Comparison of ENCODE assay signal across 8 cellular contexts in genomic region chr6:44386364-44386928, GRCh38. TPM values are rescaled to one million over a fixed set of nuclear protein-coding genes. Genes with fewer than 3 reads are reported as not detected.
DNase-seq lines count a peak whose midpoint lies in the region; ATAC-seq lines count a peak whose summit lies in the region.

No MANE protein-coding gene starts in this region.

- H3K27me3 Mint-ChIP-seq in activated CD8-positive, alpha-beta memory T cell treated with anti-CD3 and anti-CD28 coated beads, Interleukin-2, amount 10 ng/mL, durations not matched to agents 7 days and 5 days = peaks cover 4% of the 10 kb centered on the region
- no peaks in the 10 kb centered on the region for H3K27me3 Mint-ChIP-seq in activated naive CD8-positive, alpha-beta T cell
- H3K27me3 Mint-ChIP-seq in stimulated activated naive B cell treated with anti-CD40 and anti-IgM and Interleukin-4, amounts not matched to agents 10 μg/mL and 1 μg/mL and 100 μg/mL, for 72 hours = peaks cover 8 to 16% of the 10 kb centered on the region in 2 donors

- DNase-seq in activated CD8-positive, alpha-beta memory T cell treated with anti-CD3 and anti-CD28 coated beads, Interleukin-2, amount 10 ng/mL, durations not matched to agents 7 days and 5 days = no peak
- no peak for DNase-seq in activated CD8-positive, alpha-beta memory T cell treated with anti-CD3 and anti-CD28 coated beads for 24 hours
- peak; percentile 40 for DNase-seq in hepatic stellate cell (ENCODE audit: low spot score)
- DNase-seq in stimulated activated naive B cell treated with anti-CD40 and anti-IgM and Interleukin-4, amounts not matched to agents 10 μg/mL and 1 μg/mL and 100 μg/mL, for 72 hours = no peak
- DNase-seq in GM19240 (ENCODE audit: insufficient read length, low spot score) = no peak
- no peak for DNase-seq in T1000 (lab: John Stamatoyannopoulos, UW)

- H3K4me3 Mint-ChIP-seq in activated CD8-positive, alpha-beta memory T cell treated with anti-CD3 and anti-CD28 coated beads, Interleukin-2, amount 10 ng/mL, durations not matched to agents 7 days and 5 days = peak overlapping the region; percentile 91
- peak overlapping the region; percentile 99 for H3K4me3 Mint-ChIP-seq in activated naive CD8-positive, alpha-beta T cell
- peak overlapping the region; percentile 91 to 93 for H3K4me3 Mint-ChIP-seq in stimulated activated naive B cell treated with anti-CD40 and anti-IgM and Interleukin-4, amounts not matched to agents 10 μg/mL and 1 μg/mL and 100 μg/mL, for 72 hours

- H3K9me3 Mint-ChIP-seq in activated CD8-positive, alpha-beta memory T cell treated with anti-CD3 and anti-CD28 coated beads, Interleukin-2, amount 10 ng/mL, durations not matched to agents 7 days and 5 days (ENCODE audit: low read depth) = no peaks in the 10 kb centered on the region
- no peaks in the 10 kb centered on the region for H3K9me3 Mint-ChIP-seq in activated naive CD8-positive, alpha-beta T cell (ENCODE audit: low read depth)
- H3K9me3 Mint-ChIP-seq in stimulated activated naive B cell treated with anti-CD40 and anti-IgM and Interleukin-4, amounts not matched to agents 10 μg/mL and 1 μg/mL and 100 μg/mL, for 72 hours = no peaks in the 10 kb centered on the region

- peaks cover 35% of the 10 kb centered on the region for H3K4me1 Mint-ChIP-seq in activated CD8-positive, alpha-beta memory T cell treated with anti-CD3 and anti-CD28 coated beads, Interleukin-2, amount 10 ng/mL, durations not matched to agents 7 days and 5 days
- peaks cover 37% of the 10 kb centered on the region for H3K4me1 Mint-ChIP-seq in activated naive CD8-positive, alpha-beta T cell (ENCODE audit: low read depth)
- H3K4me1 Mint-ChIP-seq in stimulated activated naive B cell treated with anti-CD40 and anti-IgM and Interleukin-4, amounts not matched to agents 10 μg/mL and 1 μg/mL and 100 μg/mL, for 72 hours = peaks cover 21 to 31% of the 10 kb centered on the region in 2 donors

- CTCF ChIA-PET in activated CD8-positive, alpha-beta memory T cell treated with anti-CD3 and anti-CD28 coated beads, Interleukin-2, amount 10 ng/mL, durations not matched to agents 7 days and 5 days (lab: Charles Lee) = interaction anchor here (0.8 to 1.7 kb wide), 4 partner anchors 14 to 117 kb away, joined by 3 to 7 read pairs (median 4); partner anchors contain the start of gene AARS2

- no peak for ATAC-seq in activated CD8-positive, alpha-beta memory T cell treated with anti-CD3 and anti-CD28 coated beads, Interleukin-2, amount 10 ng/mL, durations not matched to agents 7 days and 5 days
- ATAC-seq in stimulated activated naive B cell treated with anti-CD40 and anti-IgM and Interleukin-4, amounts not matched to agents 10 μg/mL and 1 μg/mL and 100 μg/mL, for 72 hours (replicated peaks) = no peak
- ATAC-seq in GM21723 (IDR thresholded peaks at IDR 0.05; ENCODE audit: unreplicated experiment) = no peak

- H3K36me3 Mint-ChIP-seq in activated CD8-positive, alpha-beta memory T cell treated with anti-CD3 and anti-CD28 coated beads, Interleukin-2, amount 10 ng/mL, durations not matched to agents 7 days and 5 days = peaks cover 19% of the 10 kb centered on the region
- peaks cover 7% of the 10 kb centered on the region for H3K36me3 Mint-ChIP-seq in activated naive CD8-positive, alpha-beta T cell
- H3K36me3 Mint-ChIP-seq in stimulated activated naive B cell treated with anti-CD40 and anti-IgM and Interleukin-4, amounts not matched to agents 10 μg/mL and 1 μg/mL and 100 μg/mL, for 72 hours = peaks cover 13 to 18% of the 10 kb centered on the region in 2 donors

- H3K27ac Mint-ChIP-seq in activated CD8-positive, alpha-beta memory T cell treated with anti-CD3 and anti-CD28 coated beads, Interleukin-2, amount 10 ng/mL, durations not matched to agents 7 days and 5 days = peak overlapping the region; percentile 94
- peak overlapping the region; percentile 99 for H3K27ac Mint-ChIP-seq in activated naive CD8-positive, alpha-beta T cell
- H3K27ac Mint-ChIP-seq in stimulated activated naive B cell treated with anti-CD40 and anti-IgM and Interleukin-4, amounts not matched to agents 10 μg/mL and 1 μg/mL and 100 μg/mL, for 72 hours = peak overlapping the region; percentile 97

RNA-seq across cellular contexts. Expression of gene CDC5L, which starts 1.1 kb away (rescaled TPM):
- 10 to 100 TPM; 22.2 to 26.2 TPM for total RNA-seq in activated CD8-positive, alpha-beta memory T cell treated with anti-CD3 and anti-CD28 coated beads, Interleukin-2, amount 10 ng/mL, durations not matched to agents 7 days and 5 days

RNA-seq across cellular contexts. Expression of gene SPATS1, which starts 44.0 kb away (rescaled TPM):
- total RNA-seq in activated CD8-positive, alpha-beta memory T cell treated with anti-CD3 and anti-CD28 coated beads, Interleukin-2, amount 10 ng/mL, durations not matched to agents 7 days and 5 days = not detected
